ENCODE assay signal across 1 cellular context in the genomic region with DNA sequence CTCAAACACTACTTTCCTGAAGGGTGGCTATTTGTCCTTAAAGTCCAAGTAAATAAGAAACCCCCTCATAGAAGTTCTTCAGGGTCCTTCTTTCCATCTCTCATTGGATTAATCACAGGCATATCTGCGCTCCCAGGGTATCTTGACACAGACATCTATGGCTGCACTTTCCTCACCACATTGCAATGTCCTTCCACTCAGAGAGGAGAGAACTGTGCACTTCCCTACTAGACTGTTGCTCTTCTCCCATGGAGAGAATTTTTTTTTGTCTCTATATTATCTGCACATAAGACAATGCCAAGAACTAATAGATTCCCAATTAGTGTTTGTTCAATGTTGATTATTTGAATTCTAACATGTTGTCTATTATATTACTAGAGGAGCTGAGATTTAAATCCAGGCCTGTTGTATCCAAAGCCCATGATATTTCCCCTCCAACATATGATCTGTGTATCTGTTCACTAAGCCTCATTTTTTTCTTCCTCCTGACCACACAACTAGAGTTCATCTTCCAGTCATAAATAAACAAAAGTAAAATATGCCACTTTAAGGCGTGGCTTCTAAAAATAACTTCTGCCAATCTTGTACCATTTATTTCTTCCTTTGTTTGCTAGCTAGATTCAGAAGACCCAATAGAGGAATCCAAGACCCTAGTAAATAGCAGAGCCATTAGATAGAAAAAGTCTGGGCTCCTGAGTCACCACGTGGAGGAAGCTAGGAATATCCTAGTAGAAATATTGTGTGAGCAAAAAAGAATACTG.
TF ChIP-seq lines count a peak whose summit lies in the region.

No MANE protein-coding gene starts in this region.

TF ChIP-seq in SK-N-SH treated with all-trans-retinoic acid at 6 μM for 48 hours, 23 proteins besides CTCF, POLR2A, EP300 and RAD21 (continued from another document):
- TF ChIP-seq, protein P1, sequence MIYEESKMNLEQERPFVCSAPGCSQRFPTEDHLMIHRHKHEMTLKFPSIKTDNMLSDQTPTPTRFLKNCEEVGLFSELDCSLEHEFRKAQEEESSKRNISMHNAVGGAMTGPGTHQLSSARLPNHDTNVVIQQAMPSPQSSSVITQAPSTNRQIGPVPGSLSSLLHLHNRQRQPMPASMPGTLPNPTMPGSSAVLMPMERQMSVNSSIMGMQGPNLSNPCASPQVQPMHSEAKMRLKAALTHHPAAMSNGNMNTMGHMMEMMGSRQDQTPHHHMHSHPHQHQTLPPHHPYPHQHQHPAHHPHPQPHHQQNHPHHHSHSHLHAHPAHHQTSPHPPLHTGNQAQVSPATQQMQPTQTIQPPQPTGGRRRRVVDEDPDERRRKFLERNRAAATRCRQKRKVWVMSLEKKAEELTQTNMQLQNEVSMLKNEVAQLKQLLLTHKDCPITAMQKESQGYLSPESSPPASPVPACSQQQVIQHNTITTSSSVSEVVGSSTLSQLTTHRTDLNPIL (CRISPR knock-in tag; IDR thresholded peaks at IDR 0.05; ENCODE audit: low read depth): no peak
- TF ChIP-seq, protein P2, sequence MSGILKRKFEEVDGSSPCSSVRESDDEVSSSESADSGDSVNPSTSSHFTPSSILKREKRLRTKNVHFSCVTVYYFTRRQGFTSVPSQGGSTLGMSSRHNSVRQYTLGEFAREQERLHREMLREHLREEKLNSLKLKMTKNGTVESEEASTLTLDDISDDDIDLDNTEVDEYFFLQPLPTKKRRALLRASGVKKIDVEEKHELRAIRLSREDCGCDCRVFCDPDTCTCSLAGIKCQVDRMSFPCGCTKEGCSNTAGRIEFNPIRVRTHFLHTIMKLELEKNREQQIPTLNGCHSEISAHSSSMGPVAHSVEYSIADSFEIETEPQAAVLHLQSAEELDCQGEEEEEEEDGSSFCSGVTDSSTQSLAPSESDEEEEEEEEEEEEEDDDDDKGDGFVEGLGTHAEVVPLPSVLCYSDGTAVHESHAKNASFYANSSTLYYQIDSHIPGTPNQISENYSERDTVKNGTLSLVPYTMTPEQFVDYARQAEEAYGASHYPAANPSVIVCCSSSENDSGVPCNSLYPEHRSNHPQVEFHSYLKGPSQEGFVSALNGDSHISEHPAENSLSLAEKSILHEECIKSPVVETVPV (CRISPR knock-in tag; IDR thresholded peaks at IDR 0.05): no peak
- TF ChIP-seq SNAI2 (CRISPR knock-in tag; IDR thresholded peaks at IDR 0.05) (no peak), ZFP30 (CRISPR knock-in tag; IDR thresholded peaks at IDR 0.05) (no peak), PPARA (CRISPR knock-in tag; IDR thresholded peaks at IDR 0.05; ENCODE audit: borderline replicate concordance) (no peak), GLIS3 (CRISPR knock-in tag; IDR thresholded peaks at IDR 0.05) (no peak), ZNF8 (CRISPR knock-in tag; IDR thresholded peaks at IDR 0.05) (no peak)
- TF ChIP-seq, protein P3, sequence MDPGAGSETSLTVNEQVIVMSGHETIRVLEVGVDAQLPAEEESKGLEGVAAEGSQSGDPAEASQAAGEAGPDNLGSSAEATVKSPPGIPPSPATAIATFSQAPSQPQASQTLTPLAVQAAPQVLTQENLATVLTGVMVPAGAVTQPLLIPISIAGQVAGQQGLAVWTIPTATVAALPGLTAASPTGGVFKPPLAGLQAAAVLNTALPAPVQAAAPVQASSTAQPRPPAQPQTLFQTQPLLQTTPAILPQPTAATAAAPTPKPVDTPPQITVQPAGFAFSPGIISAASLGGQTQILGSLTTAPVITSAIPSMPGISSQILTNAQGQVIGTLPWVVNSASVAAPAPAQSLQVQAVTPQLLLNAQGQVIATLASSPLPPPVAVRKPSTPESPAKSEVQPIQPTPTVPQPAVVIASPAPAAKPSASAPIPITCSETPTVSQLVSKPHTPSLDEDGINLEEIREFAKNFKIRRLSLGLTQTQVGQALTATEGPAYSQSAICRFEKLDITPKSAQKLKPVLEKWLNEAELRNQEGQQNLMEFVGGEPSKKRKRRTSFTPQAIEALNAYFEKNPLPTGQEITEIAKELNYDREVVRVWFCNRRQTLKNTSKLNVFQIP (CRISPR knock-in tag; IDR thresholded peaks at IDR 0.05; ENCODE audit: borderline replicate concordance, low read depth): no peak
